In the genomic region with DNA sequence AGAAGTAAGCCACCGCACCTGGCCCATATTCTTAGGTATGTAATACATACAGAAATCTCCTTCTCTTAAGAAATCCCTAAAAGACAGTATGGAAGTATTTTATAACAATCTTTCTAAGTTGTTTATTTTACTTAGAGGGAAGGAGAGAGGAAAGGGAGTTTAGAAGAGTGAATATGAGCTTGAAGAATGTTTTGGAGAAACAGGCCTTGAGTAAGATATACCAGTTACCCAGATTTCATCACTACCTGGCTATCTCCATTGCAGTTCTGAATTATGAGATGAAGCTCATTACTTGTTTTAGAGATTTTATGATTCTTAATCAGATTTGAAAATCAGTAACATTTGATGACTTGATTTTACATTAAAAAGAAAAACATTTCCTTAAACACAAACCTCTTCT, we compare ENCODE assay signal across 1 cellular context.
A peak's percentile ranks its signal among the peaks of the same experiment; 100 is the strongest.
TF ChIP-seq lines count a peak whose summit lies in the region.

No MANE protein-coding gene starts in this region.

TF ChIP-seq in IMR-90, 13 proteins besides CTCF, POLR2A, EP300 and RAD21 (continued from another document):
- TF ChIP-seq FOS (IDR thresholded peaks at IDR 0.05; ENCODE audit: low read depth, low read length) (0 out of 2 replicates have a peak, but pooled peaks have one; percentile 18), RCOR1 (IDR thresholded peaks at IDR 0.05; ENCODE audit: insufficient replicate concordance, low read length) (no peak), CEBPB (IDR thresholded peaks at IDR 0.05; ENCODE audit: low read depth, low read length) (peak; percentile 86), MXI1 (IDR thresholded peaks at IDR 0.05; ENCODE audit: borderline replicate concordance, low read depth, low read length) (no peak)
- TF ChIP-seq, protein P1, sequence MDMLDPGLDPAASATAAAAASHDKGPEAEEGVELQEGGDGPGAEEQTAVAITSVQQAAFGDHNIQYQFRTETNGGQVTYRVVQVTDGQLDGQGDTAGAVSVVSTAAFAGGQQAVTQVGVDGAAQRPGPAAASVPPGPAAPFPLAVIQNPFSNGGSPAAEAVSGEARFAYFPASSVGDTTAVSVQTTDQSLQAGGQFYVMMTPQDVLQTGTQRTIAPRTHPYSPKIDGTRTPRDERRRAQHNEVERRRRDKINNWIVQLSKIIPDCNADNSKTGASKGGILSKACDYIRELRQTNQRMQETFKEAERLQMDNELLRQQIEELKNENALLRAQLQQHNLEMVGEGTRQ (IDR thresholded peaks at IDR 0.05; ENCODE audit: low read depth, low read length), result no peak
